Comparison of ENCODE assay signal across 26 cellular contexts in the genomic region with DNA sequence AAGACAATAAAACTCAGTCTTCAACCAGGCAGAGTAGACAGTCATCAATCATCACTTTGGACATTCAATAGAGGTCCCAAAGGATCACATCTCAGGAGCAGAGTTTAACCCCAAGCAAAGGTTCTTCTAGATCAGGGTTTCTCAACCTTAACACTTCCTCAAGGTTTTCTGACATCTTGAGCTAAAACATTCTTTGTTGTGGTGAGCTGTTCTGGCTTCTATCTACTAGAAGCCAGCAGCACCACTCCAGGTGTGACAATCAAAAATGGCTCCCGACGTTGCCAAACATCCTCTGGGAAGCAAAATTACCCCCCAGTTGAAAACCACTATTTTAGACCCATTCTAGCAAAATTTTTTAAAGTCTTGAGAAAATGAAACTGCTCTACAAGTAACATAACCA. TPM values are rescaled to one million over a fixed set of nuclear protein-coding genes. Genes with fewer than 3 reads are reported as not detected.
A peak's percentile ranks its signal among the peaks of the same experiment; 100 is the strongest.
DNase-seq lines count a peak whose midpoint lies in the region; ATAC-seq, FAIRE-seq and TF ChIP-seq lines count a peak whose summit lies in the region.
"Had no signal": no experiment of that assay in that cellular context is flagged by ENCODE, and none has a peak within 500 bp of the region (broad histone marks: within the 10 kb centered on the region; RNA-seq: fewer than 3 reads in every experiment).

No MANE protein-coding gene starts in this region.

- H3K4me3 Mint-ChIP-seq in HFFc6 (no peak overlapping the region), Caco-2 (ENCODE audit: unreplicated experiment) (no peak overlapping the region)
- H3K4me3 Mint-ChIP-seq in naive thymus-derived CD8-positive, alpha-beta T cell = no peak overlapping the region
- H3K4me3 Mint-ChIP-seq: CD4-positive, alpha-beta T cell had no signal

- POLR2A ChIA-PET in naive thymus-derived CD8-positive, alpha-beta T cell (lab: Charles Lee) = no interaction called here
- POLR2A ChIA-PET in Caco-2 (lab: Charles Lee) = no interaction called here

- peaks cover 2% of the 10 kb centered on the region for H3K79me1 ChIP-seq in mesendoderm (ENCODE audit: low read length)

- H2BK15ac ChIP-seq in mesendoderm (replicated peaks; ENCODE audit: low read depth) = no peak overlapping the region

- no peak overlapping the region for H3K18ac ChIP-seq in mesendoderm (ENCODE audit: low read length)

- no CpG with 5 or more reads among the region's 2 CpGs for WGBS in mesendoderm (ENCODE audit: extremely low coverage, insufficient coverage, low lambda C conversion rate)

- H3K9me3 ChIP-seq in KOPT-K1 (ENCODE audit: insufficient read depth, low read length, poor library complexity, severe bottlenecking) (no peaks in the 10 kb centered on the region), Caco-2 (no peaks in the 10 kb centered on the region)
- H3K9me3 ChIP-seq: BLaER1 treated with 17β-estradiol and CSF1 and Interleukin-3, amounts not matched to agents 10 nM and 100 nM had no signal

- CTCF ChIA-PET in Caco-2 (lab: Charles Lee) = no interaction called here

- H3K9ac ChIP-seq in mesendoderm (ENCODE audit: low read length) = no peak overlapping the region
- H3K9ac ChIP-seq: BLaER1 treated with 17β-estradiol and CSF1 and Interleukin-3, amounts not matched to agents 10 nM and 100 nM had no signal

- no peak overlapping the region for H2AFZ ChIP-seq in ACC112 (ENCODE audit: low read length, unreplicated experiment)
- H2AFZ ChIP-seq: PC-9 had no signal

- H4K5ac ChIP-seq in mesendoderm (ENCODE audit: low read length) = no peak overlapping the region

- H3K4ac ChIP-seq in mesendoderm (ENCODE audit: low read depth, low read length) = no peak overlapping the region

- H2BK120ac ChIP-seq in mesendoderm (ENCODE audit: low read depth, low read length) = no peak overlapping the region

- BruUV-seq in Caco-2 (replicated peaks; lab: Mats Ljungman, UMichigan) = no TSS peak

- TF ChIP-seq CTCF in HFFc6 (IDR thresholded peaks at IDR 0.05) (no peak), bronchial epithelial cell (IDR thresholded peaks at IDR 0.05; ENCODE audit: insufficient read depth, low read length, severe bottlenecking) (no peak), Caco-2 (IDR thresholded peaks at IDR 0.05; ENCODE audit: insufficient read depth in 1 of 2, low read depth in 1 of 2, low read length in 1 of 2, severe bottlenecking in 1 of 2, unreplicated experiment in 1 of 2) (no peak)

- H3K27me3 Mint-ChIP-seq in HFFc6 (ENCODE audit: insufficient read depth) (no peaks in the 10 kb centered on the region), Caco-2 (ENCODE audit: insufficient read depth, unreplicated experiment) (no peaks in the 10 kb centered on the region)
- H3K27me3 Mint-ChIP-seq in naive thymus-derived CD8-positive, alpha-beta T cell = no peaks in the 10 kb centered on the region
- H3K27me3 Mint-ChIP-seq: CD4-positive, alpha-beta T cell had no signal

- H4K8ac ChIP-seq in mesendoderm (ENCODE audit: low read depth, low read length) = no peak overlapping the region

- H3K9me3 Mint-ChIP-seq in HFFc6 (no peaks in the 10 kb centered on the region), Caco-2 (ENCODE audit: unreplicated experiment) (no peaks in the 10 kb centered on the region)
- no peaks in the 10 kb centered on the region for H3K9me3 Mint-ChIP-seq in naive thymus-derived CD8-positive, alpha-beta T cell
- H3K9me3 Mint-ChIP-seq: CD4-positive, alpha-beta T cell had no signal

- H3K36me3 ChIP-seq in ACC112 (ENCODE audit: insufficient read depth, low read length) = peaks cover 27% of the 10 kb centered on the region
- H3K36me3 ChIP-seq in KOPT-K1 (ENCODE audit: insufficient read depth, low read length) = peaks cover 83% of the 10 kb centered on the region
- peaks cover 1% of the 10 kb centered on the region for H3K36me3 ChIP-seq in bronchial epithelial cell (ENCODE audit: control insufficient read depth, insufficient read depth, low read length)
- no peaks in the 10 kb centered on the region for H3K36me3 ChIP-seq in mesendoderm (ENCODE audit: control insufficient read depth, insufficient read depth, low read length)
- H3K36me3 ChIP-seq in Caco-2 (ENCODE audit: control insufficient read depth, insufficient read depth, low read length) = no peaks in the 10 kb centered on the region

- H3K27me3 ChIP-seq in ACC112 (ENCODE audit: insufficient read depth, low read length) (no peaks in the 10 kb centered on the region), bronchial epithelial cell (ENCODE audit: control insufficient read depth, insufficient read depth, low read length) (no peaks in the 10 kb centered on the region), mesendoderm (ENCODE audit: insufficient read depth, low read length, poor library complexity) (no peaks in the 10 kb centered on the region), Caco-2 (replicated peaks; ENCODE audit: control insufficient read depth, insufficient read depth, low read length) (no peaks in the 10 kb centered on the region)
- H3K27me3 ChIP-seq: BLaER1 treated with 17β-estradiol and CSF1 and Interleukin-3, amounts not matched to agents 10 nM and 100 nM had no signal

- H3K36me3 Mint-ChIP-seq in HFFc6 (ENCODE audit: low read depth) (peaks cover 37% of the 10 kb centered on the region), Caco-2 (ENCODE audit: insufficient read depth, unreplicated experiment) (peaks cover 14% of the 10 kb centered on the region)
- peaks cover 0 to 78% (median 32%) of the 10 kb centered on the region in 3 donors for H3K36me3 Mint-ChIP-seq in naive thymus-derived CD8-positive, alpha-beta T cell

- no peak overlapping the region for H2BK5ac ChIP-seq in mesendoderm (ENCODE audit: low read length)

- H3K4me2 ChIP-seq in mesendoderm (ENCODE audit: low read length) = no peak overlapping the region
- H3K4me2 ChIP-seq: PC-9 had no signal

- no peak overlapping the region for H3K56ac ChIP-seq in mesendoderm (ENCODE audit: low read length)

- H3K27ac Mint-ChIP-seq in HFFc6 (peak overlapping the region; percentile 46), Caco-2 (ENCODE audit: unreplicated experiment) (no peak overlapping the region)
- peak overlapping the region in 1 of 10 donors; percentile 72 for H3K27ac Mint-ChIP-seq in naive thymus-derived CD8-positive, alpha-beta T cell
- H3K27ac Mint-ChIP-seq: CD4-positive, alpha-beta T cell had no signal

- H3K27ac ChIP-seq in ACC112 (ENCODE audit: low read depth, low read length) (peak overlapping the region; percentile 86), KOPT-K1 (ENCODE audit: low read depth, low read length, poor library complexity, severe bottlenecking) (peak overlapping the region; percentile 3), mesendoderm (ENCODE audit: low read depth, low read length) (no peak overlapping the region)
- H3K27ac ChIP-seq: BLaER1 treated with 17β-estradiol and CSF1 and Interleukin-3, amounts not matched to agents 10 nM and 100 nM; PC-9 had no signal

- intact Hi-C loops in Caco-2 (cut with micrococcal nuclease; ENCODE audit: unreplicated experiment) = no loop called here

- no peak overlapping the region for H3K23ac ChIP-seq in mesendoderm (ENCODE audit: low read length)

- H3K79me2 ChIP-seq in ACC112 (ENCODE audit: control insufficient read depth, insufficient read depth, low read length, unreplicated experiment) (peaks cover 8% of the 10 kb centered on the region), mesendoderm (ENCODE audit: control insufficient read depth, insufficient read depth, low read length) (no peaks in the 10 kb centered on the region)

- DNase-seq in HFFc6 (no peak), bronchial epithelial cell (ENCODE audit: low read depth) (no peak), mesendoderm (no peak), Caco-2 (no peak), NCI-H2196 treated with DMSO at 0.1 percent for 48 hours (lab: John Stamatoyannopoulos, UW; ENCODE audit: unreplicated experiment) (no peak)
- no peak for DNase-seq in naive thymus-derived CD8-positive, alpha-beta T cell
- DNase-seq: AML-193; CD4-positive, alpha-beta T cell; EL; GDM1; KG1; NCI-H1092 treated with DMSO at 0.1 percent for 48 hours; NCI-H1436; NCI-H187 treated with DMSO at 0.1 percent for 48 hours; NCI-H2171 treated with DMSO at 0.1 percent for 48 hours; NCI-H524; NCI-H748 treated with DMSO at 0.1 percent for 48 hours; PC-9; Right ventricle myocardium superior; RPMI8226; T-helper 1 cell had no signal

- no peak overlapping the region for H3K4me3 ChIP-seq in ACC112 (ENCODE audit: low read depth, low read length)
- H3K4me3 ChIP-seq in bronchial epithelial cell (ENCODE audit: low read depth, low read length) = no peak overlapping the region
- H3K4me3 ChIP-seq in mesendoderm (ENCODE audit: low read length) = no peak overlapping the region
- H3K4me3 ChIP-seq in Caco-2 (ENCODE audit: low read depth, low read length) = no peak overlapping the region
- H3K4me3 ChIP-seq: BLaER1 treated with 17β-estradiol and CSF1 and Interleukin-3, amounts not matched to agents 10 nM and 100 nM; PC-9 had no signal

- H2AK5ac ChIP-seq in mesendoderm (ENCODE audit: low read length) = no peak overlapping the region

- H3K4me1 Mint-ChIP-seq in HFFc6 (ENCODE audit: low read depth) = peaks cover 57% of the 10 kb centered on the region
- peaks cover 11 to 16% (median 14%) of the 10 kb centered on the region in 4 donors for H3K4me1 Mint-ChIP-seq in naive thymus-derived CD8-positive, alpha-beta T cell
- peaks cover 17% of the 10 kb centered on the region for H3K4me1 Mint-ChIP-seq in Caco-2 (ENCODE audit: low read depth, unreplicated experiment)

- peak; percentile 43 for FAIRE-seq in bronchial epithelial cell (lab: Jason Lieb, UNC)
- FAIRE-seq: H1, HTR-8/SVneo had no signal

- H3K4me1 ChIP-seq in ACC112 (ENCODE audit: control insufficient read depth, insufficient read depth, low read length, unreplicated experiment) (peaks cover 56% of the 10 kb centered on the region), mesendoderm (ENCODE audit: control insufficient read depth, low read depth, low read length) (no peaks in the 10 kb centered on the region), Caco-2 (peaks cover 25% of the 10 kb centered on the region; the same call in 1 of the 2 replicates)

- no peak for ATAC-seq in naive thymus-derived CD8-positive, alpha-beta T cell

RNA-seq across cellular contexts. Expression of a gene that starts 22.0 kb away (rescaled TPM):
- total RNA-seq in HFFc6 (2021; fragmentation: NEBNext Ultra II Directional; extraction: Animal tissue kit (Norgen Biotek cat#: 25700)) = 10 to 100 TPM in 4 of 6 experiments, 1 to 10 TPM in 2; 7.7 to 15.9 (median 11.7) TPM
- total RNA-seq in bronchial epithelial cell (22.0 and 31.3 TPM in 2 replicates), Caco-2 (2022) (12.1 and 14.6 TPM in 2 replicates)
- total RNA-seq in naive thymus-derived CD8-positive, alpha-beta T cell = 10 to 100 TPM; 25.4 to 26.6 TPM
- polyA plus RNA-seq in naive thymus-derived CD8-positive, alpha-beta T cell = 1 to 10 TPM; 2.6 to 4.8 (median 3.2) TPM
- polyA plus RNA-seq in mesendoderm (2013, experiment 1 of 2) = 6.4 TPM
- 6.1 TPM for polyA plus RNA-seq in mesendoderm (2013, experiment 2 of 2)
